11 cellular contexts compared by ENCODE assay signal in the genomic region with DNA sequence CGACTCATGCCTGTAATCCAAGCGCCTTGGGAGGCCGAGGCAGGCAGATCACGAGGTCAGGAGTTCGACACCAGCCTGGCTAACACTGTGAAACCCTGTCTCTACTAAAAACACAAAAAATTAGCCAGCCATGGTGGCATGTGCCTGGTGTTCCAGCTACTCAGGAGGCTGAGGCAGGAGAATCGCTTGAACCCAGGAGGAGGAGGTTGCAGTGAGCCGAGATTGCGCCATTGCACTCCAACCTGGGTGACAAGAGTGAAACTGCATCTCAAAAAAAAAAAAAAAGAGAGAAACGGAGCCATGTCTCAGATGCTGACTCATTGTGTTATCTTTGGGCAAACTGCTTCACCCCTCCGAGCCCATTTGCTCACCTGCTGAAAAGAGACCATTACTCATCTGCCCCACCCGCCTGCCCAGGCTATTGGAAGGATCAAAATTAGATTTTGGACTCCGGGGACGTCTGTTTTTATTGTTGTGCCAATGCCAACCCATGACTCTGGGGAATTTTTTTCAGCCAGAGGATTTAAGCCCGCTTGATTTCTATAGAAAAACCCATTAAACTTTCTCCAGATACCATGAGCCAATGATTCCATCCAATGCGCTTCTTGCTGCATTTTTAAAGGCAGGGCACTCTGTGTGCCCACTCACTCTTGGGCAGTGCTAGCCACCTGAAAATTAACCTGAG. TPM values are rescaled to one million over a fixed set of nuclear protein-coding genes. Genes with fewer than 3 reads are reported as not detected.
DNase-seq lines count a peak whose midpoint lies in the region; ATAC-seq, FAIRE-seq and TF ChIP-seq lines count a peak whose summit lies in the region.
"Had no signal": no experiment of that assay in that cellular context is flagged by ENCODE, and none has a peak within 500 bp of the region (broad histone marks: within the 10 kb centered on the region; RNA-seq: fewer than 3 reads in every experiment).

No MANE protein-coding gene starts in this region.

- TF ChIP-seq POLR2A in HepG2 (IDR thresholded peaks at IDR 0.05; ENCODE audit: insufficient read depth in 1 of 2, low read depth in 2 of 2, low read length in 2 of 2), result no peak

- no peak for TF ChIP-seq CTCF in HepG2 (CRISPR knock-in tag; IDR thresholded peaks at IDR 0.05)

- BruUV-seq in HepG2 (replicated peaks; lab: Mats Ljungman, UMichigan), result no TSS peak

- DNase-seq in Caki2 (ENCODE audit: low read depth) (peak; percentile 95), HPDE6-E6E7 (ENCODE audit: extremely low spot score) (peak; percentile 91), T1000 (lab: John Stamatoyannopoulos, UW) (peak; percentile 40), HepG2 (ENCODE audit: low spot score) (peak; percentile 54), DMS79 (lab: John Stamatoyannopoulos, UW) (no peak), SW 1271 (lab: John Stamatoyannopoulos, UW) (no peak), right cardiac atrium (no peak)
- DNase-seq: effector memory CD4-positive, alpha-beta T cell had no signal

- H3K9me3 ChIP-seq in HepG2 (ENCODE audit: low read length) (no peaks in the 10 kb centered on the region), right cardiac atrium (ENCODE audit: control insufficient read depth, low read length) (no peaks in the 10 kb centered on the region)

- TF ChIP-seq RAD21 in HepG2 (CRISPR knock-in tag; IDR thresholded peaks at IDR 0.05), result no peak

- no peak overlapping the region for H3K27ac ChIP-seq in HepG2 (ENCODE audit: extremely low read length, insufficient read depth, low read length)
- H3K27ac ChIP-seq in right cardiac atrium (ENCODE audit: low read length), result no peak overlapping the region

- H2AFZ ChIP-seq in HepG2 (ENCODE audit: low read length), result no peak overlapping the region

- WGBS in HepG2 (ENCODE audit: low lambda C conversion rate), result 34% methylated on average over 15 of the region's 15 CpGs
- 68% methylated on average over 15 of the region's 15 CpGs for WGBS in right cardiac atrium

- H3K4me2 ChIP-seq in HepG2 (ENCODE audit: low read depth, low read length), result peak overlapping the region; percentile 45

- H3K27me3 ChIP-seq in HepG2 (ENCODE audit: control insufficient read depth in 1 of 2, insufficient read depth in 2 of 2, low read length in 2 of 2), result no peaks in the 10 kb centered on the region
- no peaks in the 10 kb centered on the region for H3K27me3 ChIP-seq in right cardiac atrium (ENCODE audit: control insufficient read depth, insufficient read depth)

- no peaks in the 10 kb centered on the region for H4K20me1 ChIP-seq in HepG2 (ENCODE audit: insufficient read depth, low read length)

- TF ChIP-seq EP300 in HepG2 (IDR thresholded peaks at IDR 0.05; ENCODE audit: low read depth in 2 of 2, low read length in 2 of 2) (no peak), HepG2 (CRISPR knock-in tag; IDR thresholded peaks at IDR 0.05; ENCODE audit: borderline replicate concordance) (no peak)

- H3K4me3 ChIP-seq in HepG2 (replicated peaks in 1 of 3; ENCODE audit: insufficient read depth in 1 of 3, low read depth in 2 of 3, low read length in 3 of 3) (no peak overlapping the region), right cardiac atrium (ENCODE audit: low read length) (no peak overlapping the region)

- CTCF ChIA-PET in HepG2 (lab: Yijun Ruan, JAX; ENCODE audit: low intra/inter-chr PET ratio, low total read pairs), result no interaction called here

- no peaks in the 10 kb centered on the region for H3K36me3 ChIP-seq in HepG2 (replicated peaks in 1 of 2; ENCODE audit: control insufficient read depth in 1 of 2, insufficient read depth in 2 of 2, low read length in 2 of 2)

- no peak overlapping the region for H3K9ac ChIP-seq in HepG2 (ENCODE audit: insufficient read depth, low read depth, low read length)

- POLR2A ChIA-PET in HepG2 (lab: Yijun Ruan, JAX), result interaction anchor here (1.0 kb wide), 1 partner anchor 13 kb away, joined by 3 read pairs; no protein-coding TSS in a partner anchor

- FAIRE-seq in HepG2 (lab: Jason Lieb, UNC), result no peak

- in situ Hi-C loops in Caki2 (cut with HindIII; ENCODE audit: low pct_unique_long_range_greater_than_20kb, low sequenced_read_pairs), result no loop called here
- in situ Hi-C loops in HepG2 (cut with HindIII; ENCODE audit: extremely low pct_ligation_motif_present, low pct_unique_long_range_greater_than_20kb), result no loop called here

- H3K4me1 ChIP-seq in HepG2 (ENCODE audit: insufficient read depth, low read length), result peaks cover 30% of the 10 kb centered on the region
- H3K4me1 ChIP-seq in right cardiac atrium (ENCODE audit: control insufficient read depth, insufficient read depth, low read length), result no peaks in the 10 kb centered on the region

- intact Hi-C loops in HepG2 (cut with micrococcal nuclease; ENCODE audit: unreplicated experiment), result no loop called here
- intact Hi-C loops in right cardiac atrium (cut with DNase I), result no loop called here

- H3K79me2 ChIP-seq in HepG2 (ENCODE audit: insufficient read depth, low read length), result no peaks in the 10 kb centered on the region

- ATAC-seq in HepG2 (no peak), right cardiac atrium (no peak), GM19395 (IDR thresholded peaks at IDR 0.05; ENCODE audit: unreplicated experiment) (no peak)

RNA-seq across cellular contexts. Expression of a gene that starts 16.5 kb away (rescaled TPM):
- 1.1 and 2.3 TPM in 2 replicates for total RNA-seq in Caki2 (2014; rRNA removed; shearing (Covaris generic); ENCODE audit: low replicate concordance)
- total RNA-seq in HepG2 (2016; rRNA removed; fragmentation: Illumina TruSeq; extraction: Trizol), result 0.09 TPM in 1 of 2 replicates, not detected in the other
- total RNA-seq in HepG2 (2016; cell fraction: cytosol; rRNA removed; fragmentation: Illumina TruSeq; extraction: Trizol; ENCODE audit: low read depth), result not detected in 2 replicates
- total RNA-seq in HepG2 (2016; cell fraction: insoluble cytoplasmic fraction; rRNA removed; fragmentation: Illumina TruSeq; extraction: Trizol), result 0.15 TPM in 1 of 2 replicates, not detected in the other
- total RNA-seq in HepG2 (2016; cell fraction: membrane; rRNA removed; fragmentation: Illumina TruSeq; extraction: Trizol), result 0.12 TPM in 1 of 2 replicates, not detected in the other
- not detected in 2 replicates for total RNA-seq in HepG2 (2016; cell fraction: nucleus; rRNA removed; fragmentation: Illumina TruSeq; extraction: Trizol)
- 0.36 and 0.55 TPM in 2 replicates for polyA plus RNA-seq in HepG2 (2011; rRNA removed)
- 0.25 and 0.40 TPM in 2 replicates for polyA plus RNA-seq in HepG2 (2011; cell fraction: cytosol; rRNA removed)
- 0.32 and 0.42 TPM in 2 replicates for polyA plus RNA-seq in HepG2 (2011; cell fraction: nucleus; rRNA removed)
- polyA plus RNA-seq in HepG2 (2012), result 0.38 TPM in 1 of 2 replicates, not detected in the other
- 0.08 and 0.12 TPM in 2 replicates for polyA plus RNA-seq in HepG2 (2016; cell fraction: cytosol; fragmentation: Illumina TruSeq; extraction: Trizol; ENCODE audit: low read depth)
- polyA plus RNA-seq in HepG2 (2016; cell fraction: insoluble cytoplasmic fraction; fragmentation: Illumina TruSeq; extraction: Trizol; ENCODE audit: low read depth), result 0.31 TPM in 1 of 2 replicates, not detected in the other
- polyA plus RNA-seq in HepG2 (2016; cell fraction: membrane; fragmentation: Illumina TruSeq; extraction: Trizol; ENCODE audit: low read depth), result 0.10 and 0.12 TPM in 2 replicates
- polyA plus RNA-seq in HepG2 (2016; cell fraction: nucleus; fragmentation: Illumina TruSeq; extraction: Trizol; ENCODE audit: insufficient read depth, low read depth), result not detected in 2 replicates
- 0.42 and 0.82 TPM in 2 replicates for polyA minus RNA-seq in HepG2 (2011; rRNA and poly(A)+ RNA removed; ENCODE audit: low replicate concordance)
- 0.35 TPM in 1 of 2 replicates, not detected in the other for polyA minus RNA-seq in HepG2 (2011; cell fraction: cytosol; rRNA and poly(A)+ RNA removed)
- 0.62 and 0.64 TPM in 2 replicates for polyA minus RNA-seq in HepG2 (2011; cell fraction: nucleus; rRNA and poly(A)+ RNA removed)
- not detected for total RNA-seq in right cardiac atrium
- polyA plus RNA-seq in right cardiac atrium, result not detected
- total RNA-seq: subcutaneous adipose tissue had no signal
- polyA plus RNA-seq: neural cell had no signal

RNA-seq across cellular contexts. Expression of a gene that starts 48.2 kb away (rescaled TPM):
- total RNA-seq in Caki2 (2014; rRNA removed; shearing (Covaris generic); ENCODE audit: low replicate concordance), result 0.09 and 0.24 TPM in 2 replicates
- total RNA-seq in HepG2 (2016; rRNA removed; fragmentation: Illumina TruSeq; extraction: Trizol), result 0.15 and 0.20 TPM in 2 replicates
- total RNA-seq in HepG2 (2016; cell fraction: cytosol; rRNA removed; fragmentation: Illumina TruSeq; extraction: Trizol; ENCODE audit: low read depth), result not detected in 2 replicates
- total RNA-seq in HepG2 (2016; cell fraction: insoluble cytoplasmic fraction; rRNA removed; fragmentation: Illumina TruSeq; extraction: Trizol), result 0.15 and 0.37 TPM in 2 replicates
- 0.15 TPM in 1 of 2 replicates, not detected in the other for total RNA-seq in HepG2 (2016; cell fraction: membrane; rRNA removed; fragmentation: Illumina TruSeq; extraction: Trizol)
- total RNA-seq in HepG2 (2016; cell fraction: nucleus; rRNA removed; fragmentation: Illumina TruSeq; extraction: Trizol), result 0.13 TPM in 1 of 2 replicates, not detected in the other
- polyA plus RNA-seq in HepG2 (2011; rRNA removed), result 0.05 and 0.25 TPM in 2 replicates
- polyA plus RNA-seq in HepG2 (2011; cell fraction: cytosol; rRNA removed), result 0.06 and 0.11 TPM in 2 replicates
- polyA plus RNA-seq in HepG2 (2011; cell fraction: nucleus; rRNA removed), result 0.05 and 0.08 TPM in 2 replicates
- 0.05 TPM in 1 of 2 replicates, not detected in the other for polyA plus RNA-seq in HepG2 (2012)
- 0.11 and 0.15 TPM in 2 replicates for polyA plus RNA-seq in HepG2 (2016; cell fraction: cytosol; fragmentation: Illumina TruSeq; extraction: Trizol; ENCODE audit: low read depth)
- 0.11 and 0.27 TPM in 2 replicates for polyA plus RNA-seq in HepG2 (2016; cell fraction: insoluble cytoplasmic fraction; fragmentation: Illumina TruSeq; extraction: Trizol; ENCODE audit: low read depth)
- 0.10 TPM in 1 of 2 replicates, not detected in the other for polyA plus RNA-seq in HepG2 (2016; cell fraction: membrane; fragmentation: Illumina TruSeq; extraction: Trizol; ENCODE audit: low read depth)
- not detected in 2 replicates for polyA plus RNA-seq in HepG2 (2016; cell fraction: nucleus; fragmentation: Illumina TruSeq; extraction: Trizol; ENCODE audit: insufficient read depth, low read depth)
- not detected in 2 replicates for polyA minus RNA-seq in HepG2 (2011; rRNA and poly(A)+ RNA removed; ENCODE audit: low replicate concordance)
- polyA minus RNA-seq in HepG2 (2011; cell fraction: cytosol; rRNA and poly(A)+ RNA removed), result not detected in 2 replicates
- polyA minus RNA-seq in HepG2 (2011; cell fraction: nucleus; rRNA and poly(A)+ RNA removed), result not detected in 2 replicates
- total RNA-seq in right cardiac atrium, result not detected
- not detected for polyA plus RNA-seq in right cardiac atrium
- total RNA-seq: subcutaneous adipose tissue had no signal
- polyA plus RNA-seq: neural cell had no signal

Comparison
In these comparisons a context has a peak if more than half of its experiments do, and no peak if none do; other contexts are left out.
1. DNase-seq: peak in Caki2 (single experiment), HPDE6-E6E7 (single experiment), T1000 (single experiment) and HepG2 (single experiment); none in DMS79 (single experiment), SW 1271 (0 of 2) and right cardiac atrium (0 of 3).